In genomic region chr5:1659100-1660036, GRCh38 we compare ENCODE assay signal across 30 cellular contexts.
DNase-seq lines count a peak whose midpoint lies in the region; ATAC-seq, FAIRE-seq and TF ChIP-seq lines count a peak whose summit lies in the region.
"Had no signal": no experiment of that assay in that cellular context is flagged by ENCODE, and none has a peak within 500 bp of the region (broad histone marks: within the 10 kb centered on the region; RNA-seq: fewer than 3 reads in every experiment).

No MANE protein-coding gene starts in this region.

- FAIRE-seq in GM12891 (lab: Jason Lieb, UNC) = no peak
- FAIRE-seq: small intestine had no signal

- no peaks in the 10 kb centered on the region for H3K4me1 Mint-ChIP-seq in activated CD8-positive, alpha-beta memory T cell treated with anti-CD3 and anti-CD28 coated beads, Interleukin-2, amount 10 ng/mL, durations not matched to agents 7 days and 5 days
- no peaks in the 10 kb centered on the region for H3K4me1 Mint-ChIP-seq in osteocyte (ENCODE audit: unreplicated experiment)
- H3K4me1 Mint-ChIP-seq: central memory CD8-positive, alpha-beta T cell; immature natural killer cell had no signal

- H3K36me3 ChIP-seq in colonic mucosa (no peaks in the 10 kb centered on the region), aorta (ENCODE audit: control insufficient read depth in 1 of 2, insufficient read depth in 2 of 2, low read length in 1 of 2) (no peaks in the 10 kb centered on the region)
- H3K36me3 ChIP-seq: gastrocnemius medialis, HAP-1, left lung, stomach, tibial artery had no signal

- H3K9ac ChIP-seq in colonic mucosa (ENCODE audit: low read depth in 2 of 2, low read length in 2 of 2) = no peak overlapping the region

- H3K9me3 Mint-ChIP-seq in activated CD8-positive, alpha-beta memory T cell treated with anti-CD3 and anti-CD28 coated beads, Interleukin-2, amount 10 ng/mL, durations not matched to agents 7 days and 5 days (ENCODE audit: low read depth) = no peaks in the 10 kb centered on the region
- no peaks in the 10 kb centered on the region for H3K9me3 Mint-ChIP-seq in osteocyte (ENCODE audit: unreplicated experiment)
- H3K9me3 Mint-ChIP-seq: activated naive CD8-positive, alpha-beta T cell treated with anti-CD3 and anti-CD28 coated beads, Interleukin-2, amount 10 ng/mL, durations not matched to agents 7 days and 5 days; activated T-helper 2 cell treated with anti-CD3 and anti-CD28 coated beads, Interferon-gamma antibody, Interleukin-2, Interleukin-4, amounts not matched to agents 10 μg/mL and 5 μg/mL and 100 μg/mL, durations not matched to agents 14 hours and 24 hours and 36 hours; central memory CD8-positive, alpha-beta T cell; immature natural killer cell; naive B cell; T-helper 2 cell treated with Interferon-gamma antibody and Interleukin-4, amounts not matched to agents 5 μg/mL and 100 μg/mL, for 36 hours had no signal

- H3K27me3 Mint-ChIP-seq in activated CD8-positive, alpha-beta memory T cell treated with anti-CD3 and anti-CD28 coated beads, Interleukin-2, amount 10 ng/mL, durations not matched to agents 7 days and 5 days = peaks cover 19% of the 10 kb centered on the region
- H3K27me3 Mint-ChIP-seq in osteocyte (ENCODE audit: unreplicated experiment) = peaks cover 31% of the 10 kb centered on the region

- H3K36me3 Mint-ChIP-seq in activated CD8-positive, alpha-beta memory T cell treated with anti-CD3 and anti-CD28 coated beads, Interleukin-2, amount 10 ng/mL, durations not matched to agents 7 days and 5 days = no peaks in the 10 kb centered on the region
- no peaks in the 10 kb centered on the region for H3K36me3 Mint-ChIP-seq in osteocyte (ENCODE audit: unreplicated experiment)
- H3K36me3 Mint-ChIP-seq: activated naive CD8-positive, alpha-beta T cell treated with anti-CD3 and anti-CD28 coated beads, Interleukin-2, amount 10 ng/mL, durations not matched to agents 7 days and 5 days; immature natural killer cell; naive B cell had no signal

- DNase-seq in activated CD8-positive, alpha-beta memory T cell treated with anti-CD3 and anti-CD28 coated beads, Interleukin-2, amount 10 ng/mL, durations not matched to agents 7 days and 5 days = peak; percentile 25
- DNase-seq in activated CD8-positive, alpha-beta memory T cell treated with anti-CD3 and anti-CD28 coated beads, Interleukin-2, amount 50 U/mL, for 48 hours = no peak
- DNase-seq in GM12891 (ENCODE audit: insufficient read length, low spot score) = peak; percentile 5
- DNase-seq in colonic mucosa = peak; percentile 10
- peak; percentile 73 for DNase-seq in osteocyte (ENCODE audit: extremely low spot score, unreplicated experiment)
- DNase-seq in aorta = no peak
- DNase-seq: activated CD4-positive, alpha-beta T cell treated with anti-CD3 and anti-CD28 coated beads for 4 hours; activated naive CD8-positive, alpha-beta T cell treated with anti-CD3 and anti-CD28 coated beads, Interleukin-2, amount 10 ng/mL, durations not matched to agents 7 days and 5 days; DMS53; gastrocnemius medialis; hippocampal formation; immature natural killer cell; naive B cell; NCI-H1105 treated with DMSO at 0.1 percent for 48 hours; NCI-H2029 treated with DMSO at 0.1 percent for 48 hours; NCI-H345; NCI-H82; nucleus accumbens; small intestine; stimulated activated CD4-positive, alpha-beta T cell treated with anti-CD3 and anti-CD28 coated beads, Interleukin-1b, Interleukin-23, amount 100 ng/mL, for 48 hours; stimulated activated CD8-positive, alpha-beta memory T cell treated with anti-CD3 and anti-CD28 coated beads, Interleukin-4, amount 100 ng/mL, for 48 hours; stomach; tibial artery had no signal

- no peak overlapping the region for H3K27ac ChIP-seq in colonic mucosa
- no peak overlapping the region for H3K27ac ChIP-seq in aorta (ENCODE audit: low read depth in 1 of 2, low read length in 2 of 2)
- H3K27ac ChIP-seq: gastrocnemius medialis, left lung, stomach, tibial artery had no signal

- TF ChIP-seq CTCF in colonic mucosa (IDR thresholded peaks at IDR 0.05) (no peak), osteocyte (IDR thresholded peaks at IDR 0.05) (no peak)

- no peak overlapping the region for H3K4me3 Mint-ChIP-seq in activated CD8-positive, alpha-beta memory T cell treated with anti-CD3 and anti-CD28 coated beads, Interleukin-2, amount 10 ng/mL, durations not matched to agents 7 days and 5 days
- H3K4me3 Mint-ChIP-seq in osteocyte (ENCODE audit: unreplicated experiment) = no peak overlapping the region
- H3K4me3 Mint-ChIP-seq: activated naive CD8-positive, alpha-beta T cell treated with anti-CD3 and anti-CD28 coated beads, Interleukin-2, amount 10 ng/mL, durations not matched to agents 7 days and 5 days; central memory CD8-positive, alpha-beta T cell; immature natural killer cell; naive B cell; T-helper 2 cell treated with Interferon-gamma antibody and Interleukin-4, amounts not matched to agents 5 μg/mL and 100 μg/mL, for 36 hours had no signal

- WGBS in aorta, 2 donors = 48% methylated on average over 24 of the region's 24 CpGs

- H3K9me3 ChIP-seq in colonic mucosa (no peaks in the 10 kb centered on the region), aorta (ENCODE audit: control insufficient read depth, low read length) (no peaks in the 10 kb centered on the region)
- H3K9me3 ChIP-seq: gastrocnemius medialis, HAP-1, left lung, stomach, tibial artery had no signal

- no peak for TF ChIP-seq POLR2A in GM12891 (IDR thresholded peaks at IDR 0.05; ENCODE audit: low read depth, low read length)

- H3K4me3 ChIP-seq in colonic mucosa = no peak overlapping the region
- H3K4me3 ChIP-seq in aorta (ENCODE audit: low read length in 2 of 2) = no peak overlapping the region
- H3K4me3 ChIP-seq: gastrocnemius medialis, HAP-1, left lung, stomach, tibial artery had no signal

- H3K27ac Mint-ChIP-seq in activated CD8-positive, alpha-beta memory T cell treated with anti-CD3 and anti-CD28 coated beads, Interleukin-2, amount 10 ng/mL, durations not matched to agents 7 days and 5 days = no peak overlapping the region
- H3K27ac Mint-ChIP-seq in osteocyte (ENCODE audit: unreplicated experiment) = no peak overlapping the region
- H3K27ac Mint-ChIP-seq: activated naive CD8-positive, alpha-beta T cell treated with anti-CD3 and anti-CD28 coated beads, Interleukin-2, amount 10 ng/mL, durations not matched to agents 7 days and 5 days; activated T-helper 2 cell treated with anti-CD3 and anti-CD28 coated beads, Interferon-gamma antibody, Interleukin-2, Interleukin-4, amounts not matched to agents 10 μg/mL and 5 μg/mL and 100 μg/mL, durations not matched to agents 14 hours and 24 hours and 36 hours; immature natural killer cell; naive B cell; T-helper 2 cell treated with Interferon-gamma antibody and Interleukin-4, amounts not matched to agents 5 μg/mL and 100 μg/mL, for 36 hours had no signal

- CTCF ChIA-PET in activated CD8-positive, alpha-beta memory T cell treated with anti-CD3 and anti-CD28 coated beads, Interleukin-2, amount 10 ng/mL, durations not matched to agents 7 days and 5 days (lab: Charles Lee) = no interaction called here

- H3K4me1 ChIP-seq in colonic mucosa (no peaks in the 10 kb centered on the region), aorta (ENCODE audit: control insufficient read depth in 1 of 2, insufficient read depth in 2 of 2, low read length in 2 of 2) (no peaks in the 10 kb centered on the region)
- H3K4me1 ChIP-seq: gastrocnemius medialis, left lung had no signal

- H3K27me3 ChIP-seq in colonic mucosa (peaks cover 4% of the 10 kb centered on the region), aorta (ENCODE audit: control insufficient read depth in 1 of 2, insufficient read depth in 2 of 2, low read length in 1 of 2) (peaks cover 0 to 1% of the 10 kb centered on the region in 2 donors)

- ATAC-seq in activated CD8-positive, alpha-beta memory T cell treated with anti-CD3 and anti-CD28 coated beads, Interleukin-2, amount 10 ng/mL, durations not matched to agents 7 days and 5 days = no peak
- ATAC-seq in HG02970 (IDR thresholded peaks at IDR 0.05; ENCODE audit: low FRiP score, unreplicated experiment) (no peak), GM19023 (IDR thresholded peaks at IDR 0.05; ENCODE audit: unreplicated experiment) (no peak), aorta (ENCODE audit: low FRiP score) (no peak)
- ATAC-seq: gastrocnemius medialis, left lung had no signal

- intact Hi-C loops in colonic mucosa (cut with DNase I) = no loop called here
- intact Hi-C loops in aorta (cut with DNase I) = no loop called here

TF ChIP-seq in GM12891, 5 proteins besides CTCF, POLR2A, EP300 and RAD21:
- TF ChIP-seq POLR2AphosphoS5 (IDR thresholded peaks at IDR 0.05; ENCODE audit: low read depth, low read length) (no peak), SPI1 (IDR thresholded peaks at IDR 0.05; ENCODE audit: low read depth, low read length) (no peak), POU2F2 (IDR thresholded peaks at IDR 0.05; ENCODE audit: low read depth, low read length) (no peak), PAX5 (IDR thresholded peaks at IDR 0.05; ENCODE audit: insufficient read depth, low read length, severe bottlenecking) (no peak), TAF1 (IDR thresholded peaks at IDR 0.05; ENCODE audit: low read depth, low read length) (no peak)

Comparison
In these comparisons a context has a peak if more than half of its experiments do, and no peak if none do; other contexts are left out.
1. DNase-seq: peak in activated CD8-positive, alpha-beta memory T cell treated with anti-CD3 and anti-CD28 coated beads, Interleukin-2, amount 10 ng/mL, durations not matched to agents 7 days and 5 days (single experiment), GM12891 (single experiment), colonic mucosa (single experiment) and osteocyte (single experiment); none in activated CD8-positive, alpha-beta memory T cell treated with anti-CD3 and anti-CD28 coated beads, Interleukin-2, amount 50 U/mL, for 48 hours (single experiment) and aorta (0 of 2).